In the genomic region with DNA sequence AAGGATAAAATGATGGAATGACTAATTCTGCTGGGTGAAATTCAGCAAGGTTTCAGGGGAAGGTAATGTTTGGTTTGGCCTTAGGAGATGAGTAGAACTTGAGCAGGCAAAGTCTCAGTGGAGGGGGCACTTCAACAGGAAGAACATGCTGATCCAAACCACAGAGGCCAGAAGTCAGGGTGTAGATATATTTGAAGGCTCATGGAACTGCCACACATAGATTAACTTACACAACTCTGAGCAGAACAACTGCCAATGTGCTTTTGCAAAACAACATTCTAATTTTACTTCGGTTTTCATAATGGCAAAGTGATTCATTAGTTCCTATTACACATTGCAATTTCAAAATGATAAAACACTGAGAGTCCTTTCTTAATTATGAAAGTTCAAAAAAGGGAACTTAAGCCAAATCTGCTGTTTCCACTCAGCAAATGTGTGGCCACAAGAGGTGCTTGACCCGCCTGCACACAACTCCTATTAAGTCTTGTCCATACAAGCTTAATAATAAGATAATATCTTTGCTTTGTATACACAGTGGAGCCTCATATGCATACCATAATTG, we compare ENCODE assay signal across 1 cellular context.
TF ChIP-seq lines count a peak whose summit lies in the region.

No MANE protein-coding gene starts in this region.

TF ChIP-seq in GM23338, 12 proteins besides CTCF, POLR2A, EP300 and RAD21 (continued from another document):
- TF ChIP-seq, protein P1, sequence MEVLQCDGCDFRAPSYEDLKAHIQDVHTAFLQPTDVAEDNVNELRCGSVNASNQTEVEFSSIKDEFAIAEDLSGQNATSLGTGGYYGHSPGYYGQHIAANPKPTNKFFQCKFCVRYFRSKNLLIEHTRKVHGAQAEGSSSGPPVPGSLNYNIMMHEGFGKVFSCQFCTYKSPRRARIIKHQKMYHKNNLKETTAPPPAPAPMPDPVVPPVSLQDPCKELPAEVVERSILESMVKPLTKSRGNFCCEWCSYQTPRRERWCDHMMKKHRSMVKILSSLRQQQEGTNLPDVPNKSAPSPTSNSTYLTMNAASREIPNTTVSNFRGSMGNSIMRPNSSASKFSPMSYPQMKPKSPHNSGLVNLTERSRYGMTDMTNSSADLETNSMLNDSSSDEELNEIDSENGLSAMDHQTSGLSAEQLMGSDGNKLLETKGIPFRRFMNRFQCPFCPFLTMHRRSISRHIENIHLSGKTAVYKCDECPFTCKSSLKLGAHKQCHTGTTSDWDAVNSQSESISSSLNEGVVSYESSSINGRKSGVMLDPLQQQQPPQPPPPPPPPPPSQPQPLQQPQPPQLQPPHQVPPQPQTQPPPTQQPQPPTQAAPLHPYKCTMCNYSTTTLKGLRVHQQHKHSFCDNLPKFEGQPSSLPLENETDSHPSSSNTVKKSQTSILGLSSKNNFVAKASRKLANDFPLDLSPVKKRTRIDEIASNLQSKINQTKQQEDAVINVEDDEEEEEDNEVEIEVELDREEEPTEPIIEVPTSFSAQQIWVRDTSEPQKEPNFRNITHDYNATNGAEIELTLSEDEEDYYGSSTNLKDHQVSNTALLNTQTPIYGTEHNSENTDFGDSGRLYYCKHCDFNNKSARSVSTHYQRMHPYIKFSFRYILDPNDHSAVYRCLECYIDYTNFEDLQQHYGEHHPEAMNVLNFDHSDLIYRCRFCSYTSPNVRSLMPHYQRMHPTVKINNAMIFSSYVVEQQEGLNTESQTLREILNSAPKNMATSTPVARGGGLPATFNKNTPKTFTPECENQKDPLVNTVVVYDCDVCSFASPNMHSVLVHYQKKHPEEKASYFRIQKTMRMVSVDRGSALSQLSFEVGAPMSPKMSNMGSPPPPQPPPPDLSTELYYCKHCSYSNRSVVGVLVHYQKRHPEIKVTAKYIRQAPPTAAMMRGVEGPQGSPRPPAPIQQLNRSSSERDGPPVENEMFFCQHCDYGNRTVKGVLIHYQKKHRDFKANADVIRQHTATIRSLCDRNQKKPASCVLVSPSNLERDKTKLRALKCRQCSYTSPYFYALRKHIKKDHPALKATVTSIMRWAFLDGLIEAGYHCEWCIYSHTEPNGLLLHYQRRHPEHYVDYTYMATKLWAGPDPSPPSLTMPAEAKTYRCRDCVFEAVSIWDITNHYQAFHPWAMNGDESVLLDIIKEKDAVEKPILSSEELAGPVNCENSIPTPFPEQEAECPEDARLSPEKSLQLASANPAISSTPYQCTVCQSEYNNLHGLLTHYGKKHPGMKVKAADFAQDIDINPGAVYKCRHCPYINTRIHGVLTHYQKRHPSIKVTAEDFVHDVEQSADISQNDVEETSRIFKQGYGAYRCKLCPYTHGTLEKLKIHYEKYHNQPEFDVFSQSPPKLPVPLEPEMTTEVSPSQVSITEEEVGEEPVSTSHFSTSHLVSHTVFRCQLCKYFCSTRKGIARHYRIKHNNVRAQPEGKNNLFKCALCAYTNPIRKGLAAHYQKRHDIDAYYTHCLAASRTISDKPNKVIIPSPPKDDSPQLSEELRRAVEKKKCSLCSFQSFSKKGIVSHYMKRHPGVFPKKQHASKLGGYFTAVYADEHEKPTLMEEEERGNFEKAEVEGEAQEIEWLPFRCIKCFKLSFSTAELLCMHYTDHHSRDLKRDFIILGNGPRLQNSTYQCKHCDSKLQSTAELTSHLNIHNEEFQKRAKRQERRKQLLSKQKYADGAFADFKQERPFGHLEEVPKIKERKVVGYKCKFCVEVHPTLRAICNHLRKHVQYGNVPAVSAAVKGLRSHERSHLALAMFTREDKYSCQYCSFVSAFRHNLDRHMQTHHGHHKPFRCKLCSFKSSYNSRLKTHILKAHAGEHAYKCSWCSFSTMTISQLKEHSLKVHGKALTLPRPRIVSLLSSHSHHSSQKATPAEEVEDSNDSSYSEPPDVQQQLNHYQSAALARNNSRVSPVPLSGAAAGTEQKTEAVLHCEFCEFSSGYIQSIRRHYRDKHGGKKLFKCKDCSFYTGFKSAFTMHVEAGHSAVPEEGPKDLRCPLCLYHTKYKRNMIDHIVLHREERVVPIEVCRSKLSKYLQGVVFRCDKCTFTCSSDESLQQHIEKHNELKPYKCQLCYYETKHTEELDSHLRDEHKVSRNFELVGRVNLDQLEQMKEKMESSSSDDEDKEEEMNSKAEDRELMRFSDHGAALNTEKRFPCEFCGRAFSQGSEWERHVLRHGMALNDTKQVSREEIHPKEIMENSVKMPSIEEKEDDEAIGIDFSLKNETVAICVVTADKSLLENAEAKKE (CRISPR knock-in tag; IDR thresholded peaks at IDR 0.05) = no peak
- TF ChIP-seq NANOG (IDR thresholded peaks at IDR 0.05; ENCODE audit: borderline replicate concordance) = no peak
- no peak for TF ChIP-seq ZNF114 (CRISPR knock-in tag; IDR thresholded peaks at IDR 0.05)
- TF ChIP-seq STAT1 (IDR thresholded peaks at IDR 0.05; ENCODE audit: unreplicated experiment) = no peak
- TF ChIP-seq EZH2 (IDR thresholded peaks at IDR 0.05; ENCODE audit: low read depth, unreplicated experiment) = no peak
- TF ChIP-seq, protein P2, sequence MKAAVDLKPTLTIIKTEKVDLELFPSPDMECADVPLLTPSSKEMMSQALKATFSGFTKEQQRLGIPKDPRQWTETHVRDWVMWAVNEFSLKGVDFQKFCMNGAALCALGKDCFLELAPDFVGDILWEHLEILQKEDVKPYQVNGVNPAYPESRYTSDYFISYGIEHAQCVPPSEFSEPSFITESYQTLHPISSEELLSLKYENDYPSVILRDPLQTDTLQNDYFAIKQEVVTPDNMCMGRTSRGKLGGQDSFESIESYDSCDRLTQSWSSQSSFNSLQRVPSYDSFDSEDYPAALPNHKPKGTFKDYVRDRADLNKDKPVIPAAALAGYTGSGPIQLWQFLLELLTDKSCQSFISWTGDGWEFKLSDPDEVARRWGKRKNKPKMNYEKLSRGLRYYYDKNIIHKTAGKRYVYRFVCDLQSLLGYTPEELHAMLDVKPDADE (IDR thresholded peaks at IDR 0.05) = no peak
- no peak for TF ChIP-seq POLR2AphosphoS5 (IDR thresholded peaks at IDR 0.05; ENCODE audit: low read depth)
- no peak for TF ChIP-seq JUNB (IDR thresholded peaks at IDR 0.05; ENCODE audit: unreplicated experiment)
